In the genomic region with DNA sequence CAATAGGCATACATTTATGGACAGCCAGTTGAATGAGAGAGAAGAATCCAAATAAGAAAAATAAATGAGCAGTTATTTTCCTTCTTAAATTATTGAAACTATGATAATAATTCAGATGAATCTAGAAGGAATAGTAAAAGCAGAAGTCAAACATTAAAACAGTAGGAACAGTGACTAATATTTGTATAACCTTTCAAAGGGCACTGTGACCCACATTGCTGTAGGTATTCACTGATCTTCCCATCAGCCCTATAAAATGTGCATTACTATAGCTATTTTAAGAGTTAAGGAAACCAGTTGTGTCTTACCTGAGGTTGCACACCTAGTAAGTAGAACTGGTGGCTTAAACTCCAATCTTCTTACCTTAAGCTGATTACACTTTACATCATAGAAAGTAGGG, we compare ENCODE assay signal across 23 cellular contexts.
DNase-seq lines count a peak whose midpoint lies in the region; ATAC-seq and TF ChIP-seq lines count a peak whose summit lies in the region.
"Had no signal": no experiment of that assay in that cellular context is flagged by ENCODE, and none has a peak within 500 bp of the region (broad histone marks: within the 10 kb centered on the region; RNA-seq: fewer than 3 reads in every experiment).

No MANE protein-coding gene starts in this region.

- H3K36me3 ChIP-seq in RWPE2 (ENCODE audit: low read depth), result no peaks in the 10 kb centered on the region; the same call in 1 of the 2 replicates
- H3K36me3 ChIP-seq: left lung, MG63, neural progenitor cell, right atrium auricular region, suprapubic skin, upper lobe of right lung had no signal

- TF ChIP-seq CTCF in LNCaP clone FGC (IDR thresholded peaks at IDR 0.05; ENCODE audit: control insufficient read depth, extremely low read depth, insufficient read depth) (no peak), RWPE2 (IDR thresholded peaks at IDR 0.05; ENCODE audit: poor library complexity, severe bottlenecking) (no peak)

- peaks cover 9% of the 10 kb centered on the region for H3K36me3 Mint-ChIP-seq in stimulated activated naive CD8-positive, alpha-beta T cell treated with anti-CD3 and anti-CD28 coated beads, Interleukin-15, Interleukin-2, amounts not matched to agents 100 ng/mL and 50 ng/mL, for 24 hours (ENCODE audit: low read depth)

- no peak for DNase-seq in stimulated activated naive CD8-positive, alpha-beta T cell treated with anti-CD3 and anti-CD28 coated beads, Interleukin-15, Interleukin-2, amounts not matched to agents 100 U/mL and 50 U/mL, for 24 hours
- DNase-seq in LNCaP clone FGC (ENCODE audit: low read depth) (peak; percentile 23), RWPE2 (ENCODE audit: low spot score) (no peak), NCI-H1930 (lab: John Stamatoyannopoulos, UW) (no peak), epidermal melanocyte (ENCODE audit: insufficient read length, low spot score) (no peak), HEK293T (ENCODE audit: extremely low spot score) (no peak)
- DNase-seq: activated CD4-positive, alpha-beta T cell treated with anti-CD3 and anti-CD28 coated beads for 48 hours; activated naive CD4-positive, alpha-beta T cell treated with Interleukin-2 at 50 U/mL for 16 hours; activated T-cell treated with anti-CD3 and anti-CD28 coated beads, Interleukin-2, amount 50 U/mL, for 48 hours; CD4-positive, alpha-beta memory T cell; cerebellar nuclear complex; left lung; mesenchymal stem cell; MG63; SK-N-SH; upper lobe of right lung had no signal

- H3K9me3 ChIP-seq in RWPE2 (ENCODE audit: severe bottlenecking), result no peaks in the 10 kb centered on the region
- H3K9me3 ChIP-seq: left lung, MG63, right atrium auricular region, SK-N-SH, suprapubic skin, upper lobe of right lung had no signal

- CTCF ChIA-PET in HEK293T (lab: Yijun Ruan, JAX), result no interaction called here

- peaks cover 31% of the 10 kb centered on the region for H3K4me1 ChIP-seq in RWPE2 (ENCODE audit: insufficient read depth, poor library complexity, severe bottlenecking)

- H3K27ac Mint-ChIP-seq in stimulated activated naive CD8-positive, alpha-beta T cell treated with anti-CD3 and anti-CD28 coated beads, Interleukin-15, Interleukin-2, amounts not matched to agents 100 ng/mL and 50 ng/mL, for 24 hours, result peak overlapping the region; percentile 14
- H3K27ac Mint-ChIP-seq: brain; CD4-positive, alpha-beta memory T cell; neural progenitor cell; T-helper 2 cell treated with Interferon-gamma antibody and Interleukin-4, amounts not matched to agents 5 μg/mL and 100 μg/mL, for 36 hours had no signal

- no peak overlapping the region for H3K4me3 ChIP-seq in LNCaP clone FGC (ENCODE audit: low read depth, low read length)
- no peak overlapping the region for H3K4me3 ChIP-seq in RWPE2 (ENCODE audit: severe bottlenecking)
- H3K4me3 ChIP-seq: left lung, MG63, neural progenitor cell, right atrium auricular region, suprapubic skin, upper lobe of right lung had no signal

- H3K27me3 Mint-ChIP-seq in stimulated activated naive CD8-positive, alpha-beta T cell treated with anti-CD3 and anti-CD28 coated beads, Interleukin-15, Interleukin-2, amounts not matched to agents 100 ng/mL and 50 ng/mL, for 24 hours, result no peaks in the 10 kb centered on the region
- H3K27me3 Mint-ChIP-seq: brain; CD4-positive, alpha-beta memory T cell had no signal

- ATAC-seq in stimulated activated naive CD8-positive, alpha-beta T cell treated with anti-CD3 and anti-CD28 coated beads, Interleukin-15, Interleukin-2, amounts not matched to agents 100 U/mL and 50 U/mL, for 24 hours, result no peak
- peak; percentile 46; the same call in 2 of the 3 replicates for ATAC-seq in RWPE2 (ENCODE audit: low read depth)
- ATAC-seq: left lung, upper lobe of right lung had no signal

- peaks cover 57% of the 10 kb centered on the region for H3K4me1 Mint-ChIP-seq in stimulated activated naive CD8-positive, alpha-beta T cell treated with anti-CD3 and anti-CD28 coated beads, Interleukin-15, Interleukin-2, amounts not matched to agents 100 ng/mL and 50 ng/mL, for 24 hours (ENCODE audit: low read depth)

- POLR2A ChIA-PET in HEK293T (lab: Yijun Ruan, JAX), result no interaction called here

- no peaks in the 10 kb centered on the region for H3K9me3 Mint-ChIP-seq in stimulated activated naive CD8-positive, alpha-beta T cell treated with anti-CD3 and anti-CD28 coated beads, Interleukin-15, Interleukin-2, amounts not matched to agents 100 ng/mL and 50 ng/mL, for 24 hours
- H3K9me3 Mint-ChIP-seq: brain; CD4-positive, alpha-beta memory T cell; neural progenitor cell; T-helper 2 cell treated with Interferon-gamma antibody and Interleukin-4, amounts not matched to agents 5 μg/mL and 100 μg/mL, for 36 hours had no signal

- H3K4me3 Mint-ChIP-seq in stimulated activated naive CD8-positive, alpha-beta T cell treated with anti-CD3 and anti-CD28 coated beads, Interleukin-15, Interleukin-2, amounts not matched to agents 100 ng/mL and 50 ng/mL, for 24 hours, result no peak overlapping the region
- H3K4me3 Mint-ChIP-seq: brain; CD4-positive, alpha-beta memory T cell; neural progenitor cell; T-helper 2 cell treated with Interferon-gamma antibody and Interleukin-4, amounts not matched to agents 5 μg/mL and 100 μg/mL, for 36 hours had no signal

- H3K27ac ChIP-seq in RWPE2 (ENCODE audit: poor library complexity, severe bottlenecking), result no peak overlapping the region
- H3K27ac ChIP-seq: left lung, neural progenitor cell, right atrium auricular region, RWPE1, suprapubic skin, upper lobe of right lung had no signal

- no peaks in the 10 kb centered on the region for H3K27me3 ChIP-seq in RWPE2 (ENCODE audit: insufficient read depth, poor library complexity, severe bottlenecking)
- H3K27me3 ChIP-seq: left lung, MG63, neural progenitor cell, right atrium auricular region, suprapubic skin, upper lobe of right lung had no signal

TF ChIP-seq in HEK293T, 16 proteins besides CTCF, POLR2A, EP300 and RAD21:
- TF ChIP-seq LEF1 (IDR thresholded peaks at IDR 0.05; ENCODE audit: borderline replicate concordance), result no peak
- no peak for TF ChIP-seq FOXK2 (IDR thresholded peaks at IDR 0.05)
- no peak for TF ChIP-seq NFRKB (IDR thresholded peaks at IDR 0.05)
- TF ChIP-seq SUZ12 (IDR thresholded peaks at IDR 0.05), result no peak
